1 cellular context compared by ENCODE assay signal in genomic region chr14:73886449-73887115, GRCh38.
TF ChIP-seq lines count a peak whose summit lies in the region.

Gene ZNF410, plus strand, starts transcription at chr14:73886859. Its CDS starts 5,317 bp downstream, at chr14:73892176.

TF ChIP-seq in HepG2, 621 proteins besides CTCF, POLR2A, EP300 and RAD21 (continued from another document and continues in another):
- no peak for TF ChIP-seq MTERF4 (CRISPR knock-in tag; IDR thresholded peaks at IDR 0.05)
- TF ChIP-seq REPIN1 (CRISPR knock-in tag; IDR thresholded peaks at IDR 0.05; ENCODE audit: borderline replicate concordance, low read depth): peak; percentile 86
- peak; percentile 64; the same call in 1 of the 2 replicates for TF ChIP-seq ZFP90 (CRISPR knock-in tag; IDR thresholded peaks at IDR 0.05; ENCODE audit: borderline replicate concordance)
- no peak for TF ChIP-seq KAT2B (IDR thresholded peaks at IDR 0.05; ENCODE audit: borderline replicate concordance, low read depth, low read length)
- no peak for TF ChIP-seq GRHL1 (CRISPR knock-in tag; conservative IDR thresholded peaks at IDR 0.05)
- TF ChIP-seq ARNTL (CRISPR knock-in tag; IDR thresholded peaks at IDR 0.05): peak; percentile 79
- peak; percentile 85 for TF ChIP-seq ELF3 (CRISPR knock-in tag; IDR thresholded peaks at IDR 0.05)
- TF ChIP-seq TBX2 (CRISPR knock-in tag; IDR thresholded peaks at IDR 0.05; ENCODE audit: borderline replicate concordance): peak; percentile 66; the same call in 1 of the 2 replicates
- no peak; the same call in 1 of the 2 replicates for TF ChIP-seq SP140L (CRISPR knock-in tag; IDR thresholded peaks at IDR 0.05; ENCODE audit: borderline replicate concordance)
- no peak for TF ChIP-seq BCLAF1 (IDR thresholded peaks at IDR 0.05)
- TF ChIP-seq JUND (CRISPR knock-in tag; IDR thresholded peaks at IDR 0.05): no peak
- peak; percentile 84 for TF ChIP-seq ZNF407 (CRISPR knock-in tag; IDR thresholded peaks at IDR 0.05; ENCODE audit: not compliant biosample characterization)
- TF ChIP-seq TCF7L2 (IDR thresholded peaks at IDR 0.05; ENCODE audit: low read depth, low read length): no peak
- no peak for TF ChIP-seq BRD4 (CRISPR knock-in tag; IDR thresholded peaks at IDR 0.05)
- peak; percentile 64; the same call in 1 of the 2 replicates for TF ChIP-seq HOXD1 (CRISPR knock-in tag; IDR thresholded peaks at IDR 0.05)
- peak; percentile 58 for TF ChIP-seq PAXIP1 (CRISPR knock-in tag; conservative IDR thresholded peaks at IDR 0.05)
- TF ChIP-seq FOXK1 (CRISPR knock-in tag; IDR thresholded peaks at IDR 0.05; ENCODE audit: borderline replicate concordance, low read depth): peak; percentile 62
- peak; percentile 44; the same call in 1 of the 2 replicates for TF ChIP-seq ZNF609 (CRISPR knock-in tag; IDR thresholded peaks at IDR 0.05; ENCODE audit: borderline replicate concordance)
- TF ChIP-seq ZEB1 (IDR thresholded peaks at IDR 0.05; ENCODE audit: insufficient replicate concordance, low read depth): no peak
- TF ChIP-seq NR2F1 (CRISPR knock-in tag; IDR thresholded peaks at IDR 0.05): no peak
- peak; percentile 93; the same call in 1 of the 2 replicates for TF ChIP-seq BCL3 (CRISPR knock-in tag; IDR thresholded peaks at IDR 0.05)
- TF ChIP-seq LRRFIP1 (CRISPR knock-in tag; conservative IDR thresholded peaks at IDR 0.05): no peak
